Comparison of ENCODE assay signal across 18 cellular contexts in genomic region chr5:135010502-135011354, GRCh38. TPM values are rescaled to one million over a fixed set of nuclear protein-coding genes. Genes with fewer than 3 reads are reported as not detected.
DNase-seq lines count a peak whose midpoint lies in the region; ATAC-seq and TF ChIP-seq lines count a peak whose summit lies in the region.
"Had no signal": no experiment of that assay in that cellular context is flagged by ENCODE, and none has a peak within 500 bp of the region (broad histone marks: within the 10 kb centered on the region; RNA-seq: fewer than 3 reads in every experiment).

No MANE protein-coding gene starts in this region.

- no peaks in the 10 kb centered on the region for H3K27me3 ChIP-seq in Loucy (ENCODE audit: insufficient read depth, low read length, poor library complexity, severe bottlenecking)

- H3K4me3 ChIP-seq in Loucy (ENCODE audit: low read length, poor library complexity, severe bottlenecking) (no peak overlapping the region), coronary artery (no peak overlapping the region)

- H3K4me2 ChIP-seq in Loucy (ENCODE audit: low read depth, low read length, poor library complexity, severe bottlenecking), result no peak overlapping the region

- no peak for ATAC-seq in GM21825 (IDR thresholded peaks at IDR 0.05; ENCODE audit: unreplicated experiment)
- ATAC-seq in activated naive CD8-positive, alpha-beta T cell treated with anti-CD3 and anti-CD28 coated beads, Interleukin-2, amount 50 U/mL, for 24 hours, result no peak
- ATAC-seq: activated CD8-positive, alpha-beta T cell treated with anti-CD3 and anti-CD28 coated beads for 36 hours; left cardiac atrium; stimulated activated naive B cell treated with anti-CD40 and anti-IgM and Interleukin-4, amounts not matched to agents 10 μg/mL and 1 μg/mL and 100 μg/mL, for 72 hours had no signal

- H3K9me3 ChIP-seq in Loucy (ENCODE audit: insufficient read depth, low read depth, low read length), result no peaks in the 10 kb centered on the region

- no peak overlapping the region for H3K4me3 Mint-ChIP-seq in progenitor cell of endocrine pancreas (ENCODE audit: low read depth)
- no peak overlapping the region for H3K4me3 Mint-ChIP-seq in activated naive CD8-positive, alpha-beta T cell treated with anti-CD3 and anti-CD28 coated beads, Interleukin-2, amount 50 U/mL, for 24 hours
- H3K4me3 Mint-ChIP-seq: activated CD8-positive, alpha-beta T cell treated with anti-CD3 and anti-CD28 coated beads for 36 hours; brain; IgD-negative memory B cell; naive B cell; stimulated activated naive B cell treated with anti-CD40 and anti-IgM and Interleukin-4, amounts not matched to agents 10 μg/mL and 1 μg/mL and 100 μg/mL, for 72 hours had no signal

- no peaks in the 10 kb centered on the region for H3K36me3 Mint-ChIP-seq in progenitor cell of endocrine pancreas (ENCODE audit: insufficient read depth)
- H3K36me3 Mint-ChIP-seq in activated naive CD8-positive, alpha-beta T cell treated with anti-CD3 and anti-CD28 coated beads, Interleukin-2, amount 50 U/mL, for 24 hours (ENCODE audit: low read depth), result no peaks in the 10 kb centered on the region
- H3K36me3 Mint-ChIP-seq: brain, naive B cell had no signal

- no peak overlapping the region for H3K27ac ChIP-seq in coronary artery

- H3K4me1 Mint-ChIP-seq in progenitor cell of endocrine pancreas (ENCODE audit: low read depth), result peaks cover 7% of the 10 kb centered on the region
- no peaks in the 10 kb centered on the region for H3K4me1 Mint-ChIP-seq in activated naive CD8-positive, alpha-beta T cell treated with anti-CD3 and anti-CD28 coated beads, Interleukin-2, amount 50 U/mL, for 24 hours
- H3K4me1 Mint-ChIP-seq: IgD-negative memory B cell; naive B cell; stimulated activated naive B cell treated with anti-CD40 and anti-IgM and Interleukin-4, amounts not matched to agents 10 μg/mL and 1 μg/mL and 100 μg/mL, for 72 hours had no signal

- H3F3A ChIP-seq in Loucy (ENCODE audit: low read depth), result no peaks in the 10 kb centered on the region

- H3K79me2 ChIP-seq in Loucy (ENCODE audit: insufficient read depth, low read length), result no peaks in the 10 kb centered on the region

- no peak overlapping the region for H2AFZ ChIP-seq in Loucy (ENCODE audit: low read length)

- H3K4me1 ChIP-seq in Loucy (ENCODE audit: insufficient read depth, low read length, poor library complexity, severe bottlenecking), result peaks cover 9% of the 10 kb centered on the region

- H3K9me2 ChIP-seq in Loucy (replicated peaks; ENCODE audit: low read depth, low read length), result no peaks in the 10 kb centered on the region

- no peaks in the 10 kb centered on the region for H4K20me1 ChIP-seq in Loucy (ENCODE audit: insufficient read depth, low read length, poor library complexity, severe bottlenecking)

- DNase-seq in D341Med (ENCODE audit: low spot score) (peak; percentile 19), coronary artery (ENCODE audit: low spot score) (peak; percentile 53), progenitor cell of endocrine pancreas (ENCODE audit: low spot score, unreplicated experiment) (no peak), NCI-H345 (lab: John Stamatoyannopoulos, UW) (no peak)
- DNase-seq in activated naive CD8-positive, alpha-beta T cell treated with anti-CD3 and anti-CD28 coated beads, Interleukin-2, amount 50 U/mL, for 24 hours, result no peak
- DNase-seq: activated CD8-positive, alpha-beta T cell treated with anti-CD3 and anti-CD28 coated beads for 36 hours; effector memory CD4-positive, alpha-beta T cell; left cardiac atrium; naive B cell; NCI-H1694 treated with DMSO at 0.1 percent for 48 hours; NCI-H69; retina; SHP77 treated with DMSO at 0.1 percent for 48 hours; stimulated activated naive B cell treated with anti-CD40 and anti-IgM and Interleukin-4, amounts not matched to agents 10 μg/mL and 1 μg/mL and 100 μg/mL, for 72 hours had no signal

- TF ChIP-seq CTCF in Loucy (conservative IDR thresholded peaks at IDR 0.05; ENCODE audit: low read length) (peak; percentile 47), coronary artery (IDR thresholded peaks at IDR 0.05) (no peak), progenitor cell of endocrine pancreas (IDR thresholded peaks at IDR 0.05; ENCODE audit: unreplicated experiment) (peak; percentile 39)

- no peak overlapping the region for H3K27ac Mint-ChIP-seq in progenitor cell of endocrine pancreas
- no peak overlapping the region for H3K27ac Mint-ChIP-seq in activated naive CD8-positive, alpha-beta T cell treated with anti-CD3 and anti-CD28 coated beads, Interleukin-2, amount 50 U/mL, for 24 hours
- H3K27ac Mint-ChIP-seq: activated CD8-positive, alpha-beta T cell treated with anti-CD3 and anti-CD28 coated beads for 36 hours; brain; IgD-negative memory B cell; stimulated activated naive B cell treated with anti-CD40 and anti-IgM and Interleukin-4, amounts not matched to agents 10 μg/mL and 1 μg/mL and 100 μg/mL, for 72 hours had no signal

- H3K9ac ChIP-seq in Loucy (ENCODE audit: low read depth, low read length, poor library complexity, severe bottlenecking), result no peak overlapping the region

- peaks cover 17% of the 10 kb centered on the region for H3K27me3 Mint-ChIP-seq in progenitor cell of endocrine pancreas
- no peaks in the 10 kb centered on the region for H3K27me3 Mint-ChIP-seq in activated naive CD8-positive, alpha-beta T cell treated with anti-CD3 and anti-CD28 coated beads, Interleukin-2, amount 50 U/mL, for 24 hours
- H3K27me3 Mint-ChIP-seq: activated CD8-positive, alpha-beta T cell treated with anti-CD3 and anti-CD28 coated beads for 36 hours had no signal

- H3K9me3 Mint-ChIP-seq in progenitor cell of endocrine pancreas (ENCODE audit: low read depth), result no peaks in the 10 kb centered on the region
- no peaks in the 10 kb centered on the region for H3K9me3 Mint-ChIP-seq in activated naive CD8-positive, alpha-beta T cell treated with anti-CD3 and anti-CD28 coated beads, Interleukin-2, amount 50 U/mL, for 24 hours
- H3K9me3 Mint-ChIP-seq: activated CD8-positive, alpha-beta T cell treated with anti-CD3 and anti-CD28 coated beads for 36 hours; brain; IgD-negative memory B cell had no signal

- H3K36me3 ChIP-seq in Loucy (ENCODE audit: insufficient read depth, low read length), result no peaks in the 10 kb centered on the region

RNA-seq across cellular contexts. Expression of gene PITX1, which starts 23.3 kb away (rescaled TPM):
- 12.5 and 16.2 TPM in 2 replicates for total RNA-seq in progenitor cell of endocrine pancreas
- total RNA-seq: left cardiac atrium had no signal

RNA-seq across cellular contexts. Expression of gene CATSPER3, which starts 43.0 kb away (rescaled TPM):
- 1.3 and 1.4 TPM in 2 replicates for total RNA-seq in progenitor cell of endocrine pancreas

Comparison
In these comparisons a context has a peak if more than half of its experiments do, and no peak if none do; other contexts are left out.
1. DNase-seq: peak in D341Med (single experiment) and coronary artery (single experiment); none in progenitor cell of endocrine pancreas (single experiment), NCI-H345 (single experiment) and activated naive CD8-positive, alpha-beta T cell treated with anti-CD3 and anti-CD28 coated beads, Interleukin-2, amount 50 U/mL, for 24 hours (single experiment).